ENCODE assay signal across 25 cellular contexts in the genomic region with DNA sequence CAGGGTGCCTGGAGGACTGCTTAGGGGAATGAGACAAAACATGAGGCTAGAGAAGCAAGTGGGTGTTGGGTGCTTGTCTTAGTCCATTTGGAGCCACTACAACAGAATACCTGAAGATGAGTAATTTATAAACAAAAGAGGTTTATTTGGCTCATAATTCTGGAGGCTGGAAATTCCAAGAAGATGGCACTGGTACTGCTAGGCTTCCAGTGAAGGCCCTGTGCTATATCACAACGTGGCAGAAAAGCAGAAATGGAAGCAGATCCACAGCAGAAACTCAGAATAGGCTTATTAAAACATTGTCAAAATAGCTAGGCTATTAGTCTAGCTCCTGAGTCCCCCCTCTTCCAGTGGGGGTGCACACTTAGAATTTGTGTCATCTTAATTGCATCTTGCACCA.
"Had no signal": no experiment of that assay in that cellular context is flagged by ENCODE, and none has a peak within 500 bp of the region (broad histone marks: within the 10 kb centered on the region; RNA-seq: fewer than 3 reads in every experiment).

No MANE protein-coding gene starts in this region.

- H3K9me3 ChIP-seq: colonic mucosa, esophagus muscularis mucosa, esophagus squamous epithelium, gastrocnemius medialis, gastroesophageal sphincter, heart left ventricle, heart right ventricle had no signal

- H3K36me3 ChIP-seq: colonic mucosa, esophagus muscularis mucosa, esophagus squamous epithelium, gastrocnemius medialis, gastroesophageal sphincter, heart left ventricle, heart right ventricle had no signal

- H3K4me3 ChIP-seq: colonic mucosa, coronary artery, dorsolateral prefrontal cortex, esophagus muscularis mucosa, esophagus squamous epithelium, gastrocnemius medialis, gastroesophageal sphincter, heart left ventricle, heart right ventricle had no signal

- H3K4me1 ChIP-seq: colonic mucosa, esophagus muscularis mucosa, esophagus squamous epithelium, foreskin keratinocyte, gastrocnemius medialis, gastroesophageal sphincter, heart left ventricle, heart right ventricle had no signal

- H3K27ac ChIP-seq: colonic mucosa, coronary artery, dorsolateral prefrontal cortex, epithelial cell of prostate, esophagus muscularis mucosa, esophagus squamous epithelium, foreskin keratinocyte, gastrocnemius medialis, gastroesophageal sphincter, heart left ventricle, heart right ventricle had no signal

- ATAC-seq: effector memory CD8-positive, alpha-beta T cell; esophagus mucosa; foreskin keratinocyte; gastrocnemius medialis; gastroesophageal sphincter; heart left ventricle; heart right ventricle had no signal

- H3K27me3 ChIP-seq: colonic mucosa, esophagus muscularis mucosa, esophagus squamous epithelium, foreskin keratinocyte, gastrocnemius medialis, gastroesophageal sphincter, heart left ventricle had no signal

- H3K4me3 Mint-ChIP-seq: dendritic cell treated with granulocyte-macrophage colony-stimulating factor and Interleukin-4, amounts not matched to agents 40 ng/mL and 50 ng/mL, for 4 days; effector memory CD8-positive, alpha-beta T cell; endodermal cell had no signal

- H3K27me3 Mint-ChIP-seq: dendritic cell treated with granulocyte-macrophage colony-stimulating factor and Interleukin-4, amounts not matched to agents 40 ng/mL and 50 ng/mL, for 4 days; effector memory CD8-positive, alpha-beta T cell had no signal

- H3K27ac Mint-ChIP-seq: dendritic cell treated with granulocyte-macrophage colony-stimulating factor and Interleukin-4, amounts not matched to agents 40 ng/mL and 50 ng/mL, for 4 days; effector memory CD8-positive, alpha-beta T cell; endodermal cell had no signal

- H3K4me1 Mint-ChIP-seq: endodermal cell had no signal

- DNase-seq: colonic mucosa; cortex of kidney; dermis blood vessel endothelial cell; dorsolateral prefrontal cortex; effector CD4-positive, alpha-beta T cell; effector CD8-positive, alpha-beta T cell; effector memory CD4-positive, alpha-beta T cell; effector memory CD8-positive, alpha-beta T cell; endodermal cell; erythroblast; esophagus squamous epithelium; foreskin fibroblast; foreskin keratinocyte; foreskin melanocyte; gastrocnemius medialis; glutamatergic neuron; head of caudate nucleus; heart left ventricle; heart right ventricle had no signal

- H3K9me3 Mint-ChIP-seq: dendritic cell treated with granulocyte-macrophage colony-stimulating factor and Interleukin-4, amounts not matched to agents 40 ng/mL and 50 ng/mL, for 4 days; endodermal cell had no signal
